8 cellular contexts compared by ENCODE assay signal in the genomic region with DNA sequence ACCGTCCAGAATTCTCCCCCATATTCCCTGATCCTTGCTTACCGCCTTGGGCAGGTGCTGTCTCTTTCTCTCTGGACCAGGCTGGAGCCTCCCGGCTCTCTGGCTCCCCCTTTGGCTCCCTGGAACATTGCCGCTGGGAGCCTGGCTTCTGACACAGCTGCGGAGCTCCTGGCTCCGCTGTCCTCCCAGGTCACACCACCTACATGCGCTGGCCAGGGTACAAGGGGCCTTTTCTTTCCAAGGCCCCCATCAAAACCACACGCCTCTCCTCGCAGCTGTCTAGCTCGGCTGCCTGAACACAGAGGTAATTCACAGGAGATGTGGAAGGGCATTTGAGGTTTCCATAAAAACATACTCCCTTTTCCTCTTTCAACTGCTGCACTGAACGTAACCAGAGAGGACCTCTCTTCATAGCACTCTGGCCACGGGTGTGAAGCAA. TPM values are rescaled to one million over a fixed set of nuclear protein-coding genes. Genes with fewer than 3 reads are reported as not detected.
A peak's percentile ranks its signal among the peaks of the same experiment; 100 is the strongest.
DNase-seq lines count a peak whose midpoint lies in the region; TF ChIP-seq lines count a peak whose summit lies in the region.

No MANE protein-coding gene starts in this region.

- H3K36me3 Mint-ChIP-seq in HFFc6 (ENCODE audit: low read depth) (no peaks in the 10 kb centered on the region), glutamatergic neuron (ENCODE audit: unreplicated experiment) (peaks cover 7% of the 10 kb centered on the region)
- H3K36me3 Mint-ChIP-seq in CD8-positive, alpha-beta memory T cell = no peaks in the 10 kb centered on the region

- no peak overlapping the region for H3K27ac ChIP-seq in CD8-positive, alpha-beta memory T cell (ENCODE audit: low read depth, low read length)

- H3K27me3 Mint-ChIP-seq in HFFc6 (ENCODE audit: insufficient read depth) = peaks cover 2% of the 10 kb centered on the region; the same call in 1 of the 2 replicates
- H3K27me3 Mint-ChIP-seq in glutamatergic neuron (ENCODE audit: unreplicated experiment) = no peaks in the 10 kb centered on the region
- H3K27me3 Mint-ChIP-seq in CD8-positive, alpha-beta memory T cell = peaks cover 8 to 61% of the 10 kb centered on the region in 2 donors

- no peaks in the 10 kb centered on the region for H3K4me1 Mint-ChIP-seq in HFFc6 (ENCODE audit: low read depth)
- no peaks in the 10 kb centered on the region for H3K4me1 Mint-ChIP-seq in glutamatergic neuron (ENCODE audit: low read depth, unreplicated experiment)
- H3K4me1 Mint-ChIP-seq in CD8-positive, alpha-beta memory T cell = no peaks in the 10 kb centered on the region

- CTCF ChIA-PET in CD8-positive, alpha-beta memory T cell (lab: Charles Lee) = interaction anchor here (2.1 to 4.7 kb wide), 2 partner anchors 9 to 11 kb away, joined by 5 to 22 read pairs; no protein-coding TSS in a partner anchor

- no peaks in the 10 kb centered on the region; the same call in 1 of the 2 replicates for H3K9me3 Mint-ChIP-seq in HFFc6
- no peaks in the 10 kb centered on the region for H3K9me3 Mint-ChIP-seq in glutamatergic neuron (ENCODE audit: unreplicated experiment)
- H3K9me3 Mint-ChIP-seq in CD8-positive, alpha-beta memory T cell = no peaks in the 10 kb centered on the region

- intact Hi-C loops in posterior cingulate gyrus (cut with DNase I) = no loop called here

- DNase-seq in DMS53 (lab: John Stamatoyannopoulos, UW) (peak; percentile 90), HFFc6 (peak; percentile 37), NCI-H2196 treated with DMSO at 0.1 percent for 48 hours (lab: John Stamatoyannopoulos, UW; ENCODE audit: unreplicated experiment) (peak; percentile 78), glutamatergic neuron (peak; percentile 85), posterior cingulate gyrus (peak in 6 of 10 donors; percentile 47 to 94 (median 65)), GF-D8 (lab: John Stamatoyannopoulos, UW) (no peak)
- DNase-seq in activated T-cell treated with anti-CD3 and anti-CD28 coated beads, Interleukin-2, amount 50 U/mL, for 1 hour = peak; percentile 39
- no peak for DNase-seq in CD8-positive, alpha-beta memory T cell

- H3K27me3 ChIP-seq in CD8-positive, alpha-beta memory T cell (ENCODE audit: insufficient read depth, low read length, poor library complexity, severe bottlenecking) = peaks cover 6% of the 10 kb centered on the region

- no peaks in the 10 kb centered on the region for H3K4me1 ChIP-seq in CD8-positive, alpha-beta memory T cell (ENCODE audit: insufficient read depth, low read length)

- H3K4me3 Mint-ChIP-seq in HFFc6 (no peak overlapping the region), glutamatergic neuron (ENCODE audit: unreplicated experiment) (no peak overlapping the region)
- peak overlapping the region in 1 of 7 donors; percentile 37 for H3K4me3 Mint-ChIP-seq in CD8-positive, alpha-beta memory T cell

- no peak overlapping the region for H3K27ac Mint-ChIP-seq in HFFc6
- no peak overlapping the region for H3K27ac Mint-ChIP-seq in glutamatergic neuron (ENCODE audit: unreplicated experiment)
- H3K27ac Mint-ChIP-seq in CD8-positive, alpha-beta memory T cell = no peak overlapping the region

- no peaks in the 10 kb centered on the region for H3K9me3 ChIP-seq in CD8-positive, alpha-beta memory T cell (ENCODE audit: low read length)

- H3K4me3 ChIP-seq in CD8-positive, alpha-beta memory T cell (ENCODE audit: low read length) = no peak overlapping the region

- POLR2A ChIA-PET in CD8-positive, alpha-beta memory T cell (lab: Charles Lee) = no interaction called here

- no peaks in the 10 kb centered on the region for H3K36me3 ChIP-seq in CD8-positive, alpha-beta memory T cell (ENCODE audit: insufficient read depth, low read length)

- TF ChIP-seq CTCF in HFFc6 (IDR thresholded peaks at IDR 0.05) (peak; percentile 66), glutamatergic neuron (IDR thresholded peaks at IDR 0.05; ENCODE audit: partially characterized antibody, unreplicated experiment) (peak; percentile 75)

RNA-seq across cellular contexts. Expression of gene ZNF648, which starts 7.5 kb away (rescaled TPM):
- not detected for total RNA-seq in HFFc6 (2021; fragmentation: NEBNext Ultra II Directional; extraction: Animal tissue kit (Norgen Biotek cat#: 25700))
- not detected for total RNA-seq in glutamatergic neuron (ENCODE audit: unreplicated experiment)
- not detected for total RNA-seq in CD8-positive, alpha-beta memory T cell
- not detected for polyA plus RNA-seq in CD8-positive, alpha-beta memory T cell

Comparison
In these comparisons a context has a peak if more than half of its experiments do, and no peak if none do; other contexts are left out.
1. DNase-seq: peak in DMS53 (single experiment), HFFc6 (single experiment), NCI-H2196 treated with DMSO at 0.1 percent for 48 hours (single experiment), activated T-cell treated with anti-CD3 and anti-CD28 coated beads, Interleukin-2, amount 50 U/mL, for 1 hour (single experiment), glutamatergic neuron (single experiment) and posterior cingulate gyrus (6 of 10); none in CD8-positive, alpha-beta memory T cell (0 of 5) and GF-D8 (single experiment).